Comparison of ENCODE assay signal across 13 cellular contexts in genomic region chr16:57262841-57263584, GRCh38. TPM values are rescaled to one million over a fixed set of nuclear protein-coding genes. Genes with fewer than 3 reads are reported as not detected.
A peak's percentile ranks its signal among the peaks of the same experiment; 100 is the strongest.
DNase-seq lines count a peak whose midpoint lies in the region; ATAC-seq and TF ChIP-seq lines count a peak whose summit lies in the region.
"Had no signal": no experiment of that assay in that cellular context is flagged by ENCODE, and none has a peak within 500 bp of the region (broad histone marks: within the 10 kb centered on the region; RNA-seq: fewer than 3 reads in every experiment).

No MANE protein-coding gene starts in this region.

- ATAC-seq in T-cell (replicated peaks in 1 of 4) (no peak), HG02970 (IDR thresholded peaks at IDR 0.05; ENCODE audit: low FRiP score, unreplicated experiment) (no peak)
- ATAC-seq: effector memory CD8-positive, alpha-beta T cell had no signal

- H3K4me1 Mint-ChIP-seq in T-cell (peaks cover 38 to 57% (median 46%) of the 10 kb centered on the region in 3 donors), chondrocyte (ENCODE audit: low read depth) (peaks cover 11% of the 10 kb centered on the region), mesothelial cell of epicardium (peaks cover 18% of the 10 kb centered on the region)

- peaks cover 61% of the 10 kb centered on the region for H3K4me1 ChIP-seq in suprapubic skin

- TF ChIP-seq POLR2A in suprapubic skin (IDR thresholded peaks at IDR 0.05) = no peak

- POLR2A ChIA-PET in T-cell (lab: Charles Lee) = no interaction called here

- H3K27ac Mint-ChIP-seq in T-cell = peak overlapping the region; percentile 74 to 79
- no peak overlapping the region for H3K27ac Mint-ChIP-seq in chondrocyte (ENCODE audit: unreplicated experiment)
- peak overlapping the region; percentile 78 for H3K27ac Mint-ChIP-seq in mesothelial cell of epicardium
- H3K27ac Mint-ChIP-seq: effector memory CD8-positive, alpha-beta T cell had no signal

- WGBS in suprapubic skin = 70% methylated on average over 18 of the region's 18 CpGs

- CTCF ChIA-PET in T-cell (lab: Charles Lee) = no interaction called here

- H3K9me3 Mint-ChIP-seq in T-cell = no peaks in the 10 kb centered on the region
- H3K9me3 Mint-ChIP-seq in chondrocyte (ENCODE audit: low read depth) = no peaks in the 10 kb centered on the region
- H3K9me3 Mint-ChIP-seq in mesothelial cell of epicardium = no peaks in the 10 kb centered on the region
- H3K9me3 Mint-ChIP-seq: effector memory CD8-positive, alpha-beta T cell had no signal

- no peak for TF ChIP-seq EP300 in suprapubic skin (IDR thresholded peaks at IDR 0.05)

- no peaks in the 10 kb centered on the region for H3K27me3 Mint-ChIP-seq in T-cell
- no peaks in the 10 kb centered on the region for H3K27me3 Mint-ChIP-seq in chondrocyte (ENCODE audit: low read depth)
- no peaks in the 10 kb centered on the region for H3K27me3 Mint-ChIP-seq in mesothelial cell of epicardium (ENCODE audit: low read depth)
- H3K27me3 Mint-ChIP-seq: effector memory CD8-positive, alpha-beta T cell had no signal

- no peaks in the 10 kb centered on the region for H3K27me3 ChIP-seq in suprapubic skin
- H3K27me3 ChIP-seq: SJCRH30 had no signal

- H3K36me3 ChIP-seq in suprapubic skin = no peaks in the 10 kb centered on the region
- H3K36me3 ChIP-seq: SJCRH30 had no signal

- H3K4me3 ChIP-seq in suprapubic skin = no peak overlapping the region
- H3K4me3 ChIP-seq: GM23248, SJCRH30 had no signal

- peak overlapping the region; percentile 85 for H3K27ac ChIP-seq in suprapubic skin
- H3K27ac ChIP-seq: GM23248, SJCRH30 had no signal

- H3K9me3 ChIP-seq in suprapubic skin = no peaks in the 10 kb centered on the region
- H3K9me3 ChIP-seq: SJCRH30 had no signal

- H3K4me3 Mint-ChIP-seq in T-cell (no peak overlapping the region), chondrocyte (ENCODE audit: unreplicated experiment) (no peak overlapping the region), mesothelial cell of epicardium (no peak overlapping the region)
- H3K4me3 Mint-ChIP-seq: effector memory CD8-positive, alpha-beta T cell had no signal

- DNase-seq in T-cell (peak in 1 of 34 experiments; percentile 21), chondrocyte (ENCODE audit: low spot score) (peak; percentile 62), mesothelial cell of epicardium (ENCODE audit: low spot score in 2 of 2, unreplicated experiment in 2 of 2) (no peak), suprapubic skin (ENCODE audit: low spot score in 2 of 2) (peak; percentile 48 to 73), SW480 (ENCODE audit: low spot score) (no peak)
- DNase-seq in activated effector memory CD4-positive, alpha-beta T cell treated with anti-CD3 and anti-CD28 coated beads, Interleukin-2, amount 50 U/mL, for 16 hours = no peak
- DNase-seq: activated CD4-positive, alpha-beta T cell treated with anti-CD3 and anti-CD28 coated beads for 48 hours; effector memory CD8-positive, alpha-beta T cell; GM23248; NCI-H1436; NCI-H82 had no signal

- TF ChIP-seq CTCF in chondrocyte (IDR thresholded peaks at IDR 0.05) (no peak), mesothelial cell of epicardium (IDR thresholded peaks at IDR 0.05; ENCODE audit: unreplicated experiment) (no peak), suprapubic skin (IDR thresholded peaks at IDR 0.05) (no peak)

- H3K36me3 Mint-ChIP-seq in T-cell = no peaks in the 10 kb centered on the region
- no peaks in the 10 kb centered on the region for H3K36me3 Mint-ChIP-seq in chondrocyte (ENCODE audit: low read depth)
- no peaks in the 10 kb centered on the region for H3K36me3 Mint-ChIP-seq in mesothelial cell of epicardium

RNA-seq across cellular contexts. Expression of gene ARL2BP, which starts 18.0 kb away (rescaled TPM):
- total RNA-seq in T-cell (10 to 100 TPM; 34.6 to 62.2 (median 48.4) TPM), chondrocyte (69.5 to 89.1 TPM (median 70.1 TPM) in 3 replicates), mesothelial cell of epicardium (34.4 to 38.2 TPM (median 35.9 TPM) in 3 replicates), suprapubic skin (10 to 100 TPM; 27.8 to 66.2 (median 51.0) TPM)

RNA-seq across cellular contexts. Expression of gene PLLP, which starts 21.5 kb away (rescaled TPM):
- total RNA-seq in T-cell (1 to 10 TPM; 1.4 to 4.3 (median 3.3) TPM), chondrocyte (0.02 TPM in 1 of 3 replicates, not detected in the others), mesothelial cell of epicardium (1.1 to 1.8 TPM (median 1.2 TPM) in 3 replicates), suprapubic skin (100 to 1,000 TPM in 3 of 4 donors, 10 to 100 TPM in 1; 34.7 to 215 (median 205) TPM)
- total RNA-seq: GM23248 had no signal

Comparison
In these comparisons a context has a peak if more than half of its experiments do, and no peak if none do; other contexts are left out.
1. DNase-seq: peak in chondrocyte (single experiment) and suprapubic skin (2 of 2); none in mesothelial cell of epicardium (0 of 2), activated effector memory CD4-positive, alpha-beta T cell treated with anti-CD3 and anti-CD28 coated beads, Interleukin-2, amount 50 U/mL, for 16 hours (single experiment) and SW480 (single experiment).
2. RNA of gene PLLP, which starts 21.5 kb away (total RNA-seq): 34.7 to 215 TPM in suprapubic skin; 1.4 to 4.3 TPM in T-cell, 1.1 to 1.8 TPM in mesothelial cell of epicardium and 0.02 TPM in chondrocyte; every median in the first group is over 4 times any median in the second.